Comparison of ENCODE assay signal across 8 cellular contexts in genomic region chr4:120763650-120764049, GRCh38.
"Had no signal": no experiment of that assay in that cellular context is flagged by ENCODE, and none has a peak within 500 bp of the region (broad histone marks: within the 10 kb centered on the region; RNA-seq: fewer than 3 reads in every experiment).

No MANE protein-coding gene starts in this region.

- DNase-seq: H9, HFFc6, IMR-90 had no signal

- H3K4me2 ChIP-seq: GM23338 had no signal

- H2AFZ ChIP-seq: GM23338 had no signal

- H3K27ac ChIP-seq: HL-60 had no signal

- ATAC-seq: GM23338, HCT116 had no signal

- H3K4me3 ChIP-seq: GM23338 had no signal

- FAIRE-seq: H1, H54 had no signal
